Comparison of ENCODE assay signal across 1 cellular context in the genomic region with DNA sequence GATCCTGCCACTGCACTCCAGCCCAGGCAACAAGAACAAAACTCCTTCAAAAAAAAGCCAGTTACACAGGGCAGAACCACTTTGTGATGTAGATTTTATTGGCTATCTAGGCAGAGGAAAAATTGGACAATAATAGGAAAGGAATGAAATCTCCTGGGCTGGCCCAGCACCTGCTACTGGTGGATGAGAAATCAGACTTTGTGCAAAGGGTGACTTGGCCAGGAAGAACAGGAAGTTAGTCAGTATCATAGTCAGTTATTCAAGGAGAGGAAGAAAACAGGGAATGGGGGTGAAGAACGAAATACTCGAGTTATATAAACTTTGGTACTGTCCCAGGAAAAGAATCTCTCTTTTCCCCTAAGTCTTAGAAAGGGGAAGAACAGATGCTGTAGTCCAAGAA.
TF ChIP-seq lines count a peak whose summit lies in the region.

No MANE protein-coding gene starts in this region.

TF ChIP-seq in endothelial cell of umbilical vein, 7 proteins besides CTCF, POLR2A, EP300 and RAD21:
- TF ChIP-seq GATA2 (IDR thresholded peaks at IDR 0.05; ENCODE audit: insufficient read depth, insufficient read length, low read depth, low read length): no peak
- peak; percentile 51 for TF ChIP-seq POLR2AphosphoS5 (IDR thresholded peaks at IDR 0.05; ENCODE audit: insufficient read depth, low read depth, low read length)
- TF ChIP-seq FOS (IDR thresholded peaks at IDR 0.05; ENCODE audit: borderline replicate concordance, insufficient read depth, low read length): peak; percentile 75
- TF ChIP-seq EZH2 (IDR thresholded peaks at IDR 0.05; ENCODE audit: borderline replicate concordance, low read depth, low read length, severe bottlenecking): no peak
TF ChIP-seq in endothelial cell of umbilical vein: peak in this region for 2.
